3 cellular contexts compared by ENCODE assay signal in the genomic region with DNA sequence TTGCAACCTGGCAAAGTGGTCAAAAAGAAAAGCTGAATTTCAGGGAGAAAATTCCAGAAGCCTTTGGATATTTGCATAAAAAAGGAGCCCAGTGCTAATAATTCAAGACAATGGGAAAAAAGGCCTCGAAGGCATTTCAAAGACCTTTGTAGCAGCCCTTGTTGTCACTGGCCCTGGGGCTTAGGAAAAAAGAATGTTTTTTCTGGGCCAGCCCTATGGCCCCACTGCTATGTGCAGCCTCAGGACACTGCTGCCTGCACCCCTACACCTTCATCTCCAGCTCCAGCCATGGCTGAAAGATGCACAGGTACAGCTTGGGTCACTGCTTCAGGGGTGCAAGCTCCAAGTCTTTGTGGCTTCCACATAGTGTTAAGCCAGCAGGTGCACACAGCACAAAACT.
DNase-seq lines count a peak whose midpoint lies in the region; ATAC-seq and TF ChIP-seq lines count a peak whose summit lies in the region.
"Not testable (repeated sequence)": the region's sequence is repeated elsewhere in the genome, so short reads cannot be mapped to it uniquely, and the experiment has no call there.

No MANE protein-coding gene starts in this region.

- CTCF ChIA-PET in WTC11 (lab: Charles Lee), result not testable (repeated sequence)

- H3K4me3 ChIP-seq in HAP-1; NT2/D1 (ENCODE audit: insufficient read length, low read depth): not testable (repeated sequence)

- not testable (repeated sequence) for H3K27ac Mint-ChIP-seq in WTC11

- not testable (repeated sequence) for H3K36me3 ChIP-seq in HAP-1 (replicated peaks); NT2/D1 (ENCODE audit: insufficient read depth, insufficient read length, low read length)

- not testable (repeated sequence) for H3K4me3 Mint-ChIP-seq in WTC11

- H3K9me3 Mint-ChIP-seq in WTC11, result not testable (repeated sequence)

- H3K27me3 Mint-ChIP-seq in WTC11 (ENCODE audit: low read depth), result not testable (repeated sequence)

- H3K4me1 ChIP-seq in HAP-1, result peaks cover 22% of the 10 kb centered on the region
- H3K4me1 ChIP-seq in NT2/D1 (ENCODE audit: insufficient read depth, insufficient read length), result not testable (repeated sequence)

- not testable (repeated sequence) for TF ChIP-seq CTCF in WTC11 (IDR thresholded peaks at IDR 0.05)

- not testable (repeated sequence) for H3K9ac ChIP-seq in NT2/D1 (ENCODE audit: insufficient read length, low read depth)

- peak; percentile 56; the same call in 1 of the 2 replicates for ATAC-seq in WTC11

- DNase-seq in HAP-1 (ENCODE audit: low spot score in 2 of 2) (peak; percentile 57 to 60), NT2/D1 (ENCODE audit: low read depth, low spot score) (peak; percentile 23)
- not testable (repeated sequence) for DNase-seq in WTC11 (ENCODE audit: low spot score)

- not testable (repeated sequence) for H3K9me3 ChIP-seq in HAP-1; NT2/D1 (ENCODE audit: insufficient read depth, low read length)

- not testable (repeated sequence) for H3K36me3 Mint-ChIP-seq in WTC11

- not testable (repeated sequence) for H3K27me3 ChIP-seq in HAP-1 (ENCODE audit: low read depth); NT2/D1 (ENCODE audit: insufficient read depth, insufficient read length)

- POLR2A ChIA-PET in WTC11 (lab: Charles Lee), result not testable (repeated sequence)

- in situ Hi-C loops in HAP-1 (cut with MboI; ENCODE audit: low sequenced_read_pairs), result not testable (repeated sequence)

- peaks cover 44% of the 10 kb centered on the region for H3K4me1 Mint-ChIP-seq in WTC11
